In the genomic region with DNA sequence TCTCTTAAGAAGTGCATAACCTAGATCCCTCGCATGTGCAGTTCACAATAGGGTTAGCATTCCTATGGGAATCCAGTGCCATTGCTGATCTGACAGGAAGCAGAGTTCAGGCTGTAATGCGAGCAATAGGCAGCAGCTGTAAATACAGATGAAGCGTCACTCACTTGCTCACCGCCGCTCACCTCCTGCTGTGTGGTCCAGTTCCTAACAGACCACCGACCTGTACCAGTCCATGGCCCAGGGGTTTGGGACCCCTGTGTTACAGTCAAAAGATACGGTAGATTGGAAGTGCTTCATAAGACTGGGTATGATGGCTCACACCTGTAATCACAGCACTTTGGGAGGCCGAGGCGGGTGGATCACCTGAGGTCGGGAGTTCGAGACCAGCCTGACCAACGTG, we compare ENCODE assay signal across 15 cellular contexts. TPM values are rescaled to one million over a fixed set of nuclear protein-coding genes. Genes with fewer than 3 reads are reported as not detected.
A peak's percentile ranks its signal among the peaks of the same experiment; 100 is the strongest.
DNase-seq lines count a peak whose midpoint lies in the region; TF ChIP-seq lines count a peak whose summit lies in the region.
"Had no signal": no experiment of that assay in that cellular context is flagged by ENCODE, and none has a peak within 500 bp of the region (broad histone marks: within the 10 kb centered on the region; RNA-seq: fewer than 3 reads in every experiment).

No MANE protein-coding gene starts in this region.

- no peak overlapping the region for H3K9ac ChIP-seq in mesendoderm (ENCODE audit: low read length)

- no peaks in the 10 kb centered on the region for H3K79me1 ChIP-seq in mesendoderm (ENCODE audit: low read length)

- peak overlapping the region; percentile 87 for H3K27ac Mint-ChIP-seq in activated naive CD4-positive, alpha-beta T cell treated with anti-CD3 and anti-CD28 coated beads for 36 hours
- peak overlapping the region; percentile 14 for H3K27ac Mint-ChIP-seq in glutamatergic neuron (ENCODE audit: unreplicated experiment)

- no peaks in the 10 kb centered on the region for H3K79me2 ChIP-seq in mesendoderm (ENCODE audit: control insufficient read depth, insufficient read depth, low read length)

- H3K4me2 ChIP-seq in mesendoderm (ENCODE audit: low read length) = no peak overlapping the region

- WGBS in spleen, 5 donors = 81 to 94% (median 91%) methylated on average over 12 of the region's 12 CpGs
- no CpG with 5 or more reads among the region's 12 CpGs for WGBS in mesendoderm (ENCODE audit: extremely low coverage, insufficient coverage, low lambda C conversion rate)

- no peak overlapping the region for H2BK15ac ChIP-seq in mesendoderm (replicated peaks; ENCODE audit: low read depth)

- H3K23ac ChIP-seq in mesendoderm (ENCODE audit: low read length) = no peak overlapping the region

- H2BK120ac ChIP-seq in mesendoderm (ENCODE audit: low read depth, low read length) = no peak overlapping the region

- H3K4ac ChIP-seq in mesendoderm (ENCODE audit: low read depth, low read length) = no peak overlapping the region

- TF ChIP-seq CTCF in glutamatergic neuron (IDR thresholded peaks at IDR 0.05; ENCODE audit: partially characterized antibody, unreplicated experiment) (no peak), spleen (IDR thresholded peaks at IDR 0.05 in 8 of 11, conservative IDR thresholded peaks at IDR 0.05 in 3 of 11) (no peak)

- peaks cover 57% of the 10 kb centered on the region for H3K4me1 Mint-ChIP-seq in activated naive CD4-positive, alpha-beta T cell treated with anti-CD3 and anti-CD28 coated beads for 36 hours (ENCODE audit: low read depth)
- H3K4me1 Mint-ChIP-seq in glutamatergic neuron (ENCODE audit: low read depth, unreplicated experiment) = peaks cover 9% of the 10 kb centered on the region

- no peaks in the 10 kb centered on the region for H3K27me3 Mint-ChIP-seq in activated naive CD4-positive, alpha-beta T cell treated with anti-CD3 and anti-CD28 coated beads for 36 hours (ENCODE audit: low read depth)
- H3K27me3 Mint-ChIP-seq in glutamatergic neuron (ENCODE audit: unreplicated experiment) = peaks cover 4% of the 10 kb centered on the region

- no peak overlapping the region for H4K5ac ChIP-seq in mesendoderm (ENCODE audit: low read length)

- H3K56ac ChIP-seq in mesendoderm (ENCODE audit: low read length) = no peak overlapping the region

- peak overlapping the region; percentile 43 for H3K4me3 Mint-ChIP-seq in activated naive CD4-positive, alpha-beta T cell treated with anti-CD3 and anti-CD28 coated beads for 36 hours
- peak overlapping the region; percentile 38 for H3K4me3 Mint-ChIP-seq in glutamatergic neuron (ENCODE audit: unreplicated experiment)

- intact Hi-C loops in activated naive CD4-positive, alpha-beta T cell treated with anti-CD3 and anti-CD28 coated beads for 36 hours (cut with micrococcal nuclease) = no loop called here
- intact Hi-C loops in spleen (cut with DNase I; ENCODE audit: low total_unique reads) = no loop called here

- DNase-seq in activated naive CD4-positive, alpha-beta T cell treated with anti-CD3 and anti-CD28 coated beads for 36 hours = no peak
- DNase-seq in activated naive CD4-positive, alpha-beta T cell (lab: John Stamatoyannopoulos, UW) = no peak
- DNase-seq in SK-N-DZ (ENCODE audit: low spot score) = peak; percentile 42
- no peak for DNase-seq in glutamatergic neuron
- DNase-seq in spleen = peak; percentile 65
- DNase-seq in mesendoderm = no peak
- no peak for DNase-seq in mucosa of gallbladder (ENCODE audit: low spot score)
- DNase-seq in hepatic stellate cell (ENCODE audit: low spot score) = no peak
- DNase-seq: activated CD4-positive, CD25-positive, alpha-beta regulatory T cell treated with anti-CD3 and anti-CD28 coated beads, Interleukin-2, amount 50 U/mL, for 72 hours; COR-L47; NCI-H1436; SIG-M5 had no signal

- H2AK5ac ChIP-seq in mesendoderm (ENCODE audit: low read length) = no peak overlapping the region

- no peak overlapping the region for H3K4me3 ChIP-seq in spleen
- H3K4me3 ChIP-seq in mesendoderm (ENCODE audit: low read length) = no peak overlapping the region
- H3K4me3 ChIP-seq: ascending aorta, thoracic aorta had no signal

- no peak overlapping the region for H4K8ac ChIP-seq in mesendoderm (ENCODE audit: low read depth, low read length)

- H3K4me1 ChIP-seq in spleen (peaks cover 13 to 75% (median 48%) of the 10 kb centered on the region in 6 donors), mesendoderm (ENCODE audit: control insufficient read depth, low read depth, low read length) (no peaks in the 10 kb centered on the region)

- H3K27ac ChIP-seq in spleen = peak overlapping the region in 2 of 8 donors; percentile 11 to 96
- no peak overlapping the region for H3K27ac ChIP-seq in mesendoderm (ENCODE audit: low read depth, low read length)
- H3K27ac ChIP-seq: ascending aorta, epithelial cell of prostate, thoracic aorta had no signal

- no peak for TF ChIP-seq POLR2A in spleen (IDR thresholded peaks at IDR 0.05)

- no peaks in the 10 kb centered on the region for H3K9me3 ChIP-seq in spleen
- H3K9me3 ChIP-seq: ascending aorta, thoracic aorta had no signal

- H2BK5ac ChIP-seq in mesendoderm (ENCODE audit: low read length) = no peak overlapping the region

- CTCF ChIA-PET in activated naive CD4-positive, alpha-beta T cell treated with anti-CD3 and anti-CD28 coated beads for 36 hours (lab: Charles Lee) = interaction anchor here (1.6 to 3.4 kb wide), 3 partner anchors 42 to 69 kb away, joined by 4 to 41 read pairs (median 9); no protein-coding TSS in a partner anchor

- H3K27me3 ChIP-seq in spleen (replicated peaks in 1 of 7) (no peaks in the 10 kb centered on the region), mesendoderm (ENCODE audit: insufficient read depth, low read length, poor library complexity) (peaks cover 3% of the 10 kb centered on the region)
- H3K27me3 ChIP-seq: ascending aorta had no signal

- H3K36me3 Mint-ChIP-seq in activated naive CD4-positive, alpha-beta T cell treated with anti-CD3 and anti-CD28 coated beads for 36 hours (ENCODE audit: low read depth) = peaks cover 66% of the 10 kb centered on the region
- no peaks in the 10 kb centered on the region for H3K36me3 Mint-ChIP-seq in glutamatergic neuron (ENCODE audit: unreplicated experiment)

- H3K18ac ChIP-seq in mesendoderm (ENCODE audit: low read length) = no peak overlapping the region

- H3K9me3 Mint-ChIP-seq in activated naive CD4-positive, alpha-beta T cell treated with anti-CD3 and anti-CD28 coated beads for 36 hours = no peaks in the 10 kb centered on the region
- no peaks in the 10 kb centered on the region for H3K9me3 Mint-ChIP-seq in glutamatergic neuron (ENCODE audit: unreplicated experiment)

- H3K36me3 ChIP-seq in spleen = peaks cover 0 to 55% (median 22%) of the 10 kb centered on the region in 6 donors
- no peaks in the 10 kb centered on the region for H3K36me3 ChIP-seq in mesendoderm (ENCODE audit: control insufficient read depth, insufficient read depth, low read length)

RNA-seq across cellular contexts. Expression of a gene that starts 2.8 kb away (rescaled TPM):
- total RNA-seq in activated naive CD4-positive, alpha-beta T cell treated with anti-CD3 and anti-CD28 coated beads for 36 hours = 100 to 1,000 TPM; 165 to 174 TPM
- polyA plus RNA-seq in SK-N-DZ (2014; cell fraction: cytosol; rRNA removed) = 10.1 and 12.0 TPM in 2 replicates
- 13.6 and 19.3 TPM in 2 replicates for polyA plus RNA-seq in SK-N-DZ (2014; cell fraction: nucleus; rRNA removed)
- total RNA-seq in glutamatergic neuron (ENCODE audit: unreplicated experiment) (3.4 TPM), spleen (100 to 1,000 TPM in 1 of 7 donors, 10 to 100 TPM in 6; 63.7 to 131 (median 76.5) TPM), mucosa of gallbladder (30.8 TPM)
- 10 to 100 TPM; 22.7 to 42.3 (median 28.4) TPM for polyA plus RNA-seq in spleen
- polyA plus RNA-seq in mesendoderm (2013, experiment 1 of 2) = 1.7 TPM
- 1.7 TPM for polyA plus RNA-seq in mesendoderm (2013, experiment 2 of 2)

RNA-seq across cellular contexts. Expression of a gene that starts 14.9 kb away (rescaled TPM):
- 100 to 1,000 TPM; 185 to 192 TPM for total RNA-seq in activated naive CD4-positive, alpha-beta T cell treated with anti-CD3 and anti-CD28 coated beads for 36 hours
- 25.5 and 36.7 TPM in 2 replicates for polyA plus RNA-seq in SK-N-DZ (2014; cell fraction: cytosol; rRNA removed)
- 72.8 and 97.3 TPM in 2 replicates for polyA plus RNA-seq in SK-N-DZ (2014; cell fraction: nucleus; rRNA removed)
- total RNA-seq in glutamatergic neuron (ENCODE audit: unreplicated experiment) (31.9 TPM), spleen (100 to 1,000 TPM in 5 of 7 donors, 10 to 100 TPM in 2; 90.2 to 171 (median 103) TPM), mucosa of gallbladder (61.7 TPM)
- polyA plus RNA-seq in spleen = 10 to 100 TPM; 26.4 to 34.7 (median 26.4) TPM
- polyA plus RNA-seq in mesendoderm (2013, experiment 1 of 2) = 24.3 TPM
- 26.6 TPM for polyA plus RNA-seq in mesendoderm (2013, experiment 2 of 2)

Comparison
In these comparisons a context has a peak if more than half of its experiments do, and no peak if none do; other contexts are left out.
1. DNase-seq: peak in SK-N-DZ (single experiment) and spleen (single experiment); none in activated naive CD4-positive, alpha-beta T cell treated with anti-CD3 and anti-CD28 coated beads for 36 hours (single experiment), activated naive CD4-positive, alpha-beta T cell (0 of 4), glutamatergic neuron (single experiment), mesendoderm (single experiment), mucosa of gallbladder (single experiment) and hepatic stellate cell (single experiment).